In the genomic region with DNA sequence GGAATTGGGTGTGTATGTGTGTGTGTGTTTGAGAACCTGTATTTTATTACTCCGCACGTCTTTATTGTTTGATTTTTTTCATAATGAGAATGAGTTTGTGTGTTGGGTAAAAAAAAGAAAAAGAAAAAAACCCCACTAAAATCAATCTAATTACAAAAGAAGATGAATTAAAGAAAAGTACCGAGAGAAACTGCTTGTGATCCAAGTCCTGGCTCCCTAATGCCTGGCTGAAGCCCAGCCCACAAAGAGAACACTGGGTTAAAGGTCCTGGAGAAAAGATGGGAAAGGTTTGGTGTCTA, we compare ENCODE assay signal across 8 cellular contexts. TPM values are rescaled to one million over a fixed set of nuclear protein-coding genes. Genes with fewer than 3 reads are reported as not detected.
A peak's percentile ranks its signal among the peaks of the same experiment; 100 is the strongest.
DNase-seq lines count a peak whose midpoint lies in the region; ATAC-seq and TF ChIP-seq lines count a peak whose summit lies in the region.

No MANE protein-coding gene starts in this region.

- peaks cover 34% of the 10 kb centered on the region for H4K20me1 ChIP-seq in smooth muscle cell (ENCODE audit: low read depth)

- H3K9ac ChIP-seq in iPS-15b (ENCODE audit: low read depth, low read length) (peak overlapping the region; percentile 51), smooth muscle cell (ENCODE audit: low read depth) (peak overlapping the region; percentile 56)

- no peaks in the 10 kb centered on the region for H3K9me3 Mint-ChIP-seq in activated B cell treated with CpG ODN at 0.5 μM for 24 hours

- peak overlapping the region; percentile 63 for H3K27ac Mint-ChIP-seq in activated B cell treated with CpG ODN at 0.5 μM for 24 hours

- 45% methylated on average over 3 of the region's 3 CpGs for WGBS in smooth muscle cell (ENCODE audit: low lambda C conversion rate)

- peaks cover 16% of the 10 kb centered on the region for H3F3A ChIP-seq in smooth muscle cell (ENCODE audit: low read depth)

- H3K4me3 Mint-ChIP-seq in activated B cell treated with CpG ODN at 0.5 μM for 24 hours, result peak overlapping the region; percentile 82

- H3K27me3 ChIP-seq in iPS-15b (ENCODE audit: control insufficient read depth, insufficient read depth, low read length) (peaks cover 17% of the 10 kb centered on the region), smooth muscle cell (ENCODE audit: low read depth) (no peaks in the 10 kb centered on the region)

- peak overlapping the region; percentile 56 for H3K4me3 ChIP-seq in HEK293 (ENCODE audit: low read depth, low read length)
- peak overlapping the region; percentile 85 for H3K4me3 ChIP-seq in iPS-15b (ENCODE audit: low read depth, low read length)
- peak overlapping the region; percentile 98 for H3K4me3 ChIP-seq in smooth muscle cell

- H2AFZ ChIP-seq in smooth muscle cell (ENCODE audit: low read depth), result peak overlapping the region; percentile 81

- H3K79me2 ChIP-seq in smooth muscle cell (ENCODE audit: low read depth), result peaks cover 46% of the 10 kb centered on the region

- CTCF ChIA-PET in HEK293 (lab: Yijun Ruan, JAX) (interaction anchor here (0.6 to 1.3 kb wide), 6 partner anchors 14 to 648 kb away, joined by 3 to 12 read pairs (median 3); a partner anchor contains a TSS), activated B cell treated with CpG ODN at 0.5 μM for 24 hours (lab: Charles Lee) (interaction anchor here (1.6 kb wide), 1 partner anchor 15 kb away, joined by 6 read pairs; a partner anchor contains a TSS)

- peaks cover 4 to 33% of the 10 kb centered on the region in 2 experiments; a peak in 2 of 3 replicates for H3K36me3 ChIP-seq in HEK293 (ENCODE audit: control insufficient read depth in 2 of 2, insufficient read depth in 1 of 2, low read length in 2 of 2)
- H3K36me3 ChIP-seq in iPS-15b (ENCODE audit: control insufficient read depth, insufficient read depth, low read length), result peaks cover 6% of the 10 kb centered on the region
- H3K36me3 ChIP-seq in smooth muscle cell (ENCODE audit: low read depth), result no peaks in the 10 kb centered on the region

- H3K27ac ChIP-seq in HEK293 (ENCODE audit: extremely low read depth, low read depth, low read length), result peak overlapping the region; percentile 63
- H3K27ac ChIP-seq in smooth muscle cell (ENCODE audit: low read depth), result peak overlapping the region; percentile 77

- no peak for ATAC-seq in activated B cell treated with CpG ODN at 0.5 μM for 24 hours (ENCODE audit: low read depth)

- intact Hi-C loops in activated B cell treated with CpG ODN at 0.5 μM for 24 hours (cut with micrococcal nuclease), result loop anchor here (1.0 to 10.0 kb wide), 2 partner anchors 15 to 921 kb away; a partner anchor contains a TSS

- H3K4me1 ChIP-seq in HEK293 (ENCODE audit: control insufficient read depth, insufficient read depth, low read length) (peaks cover 6% of the 10 kb centered on the region; the same call in 1 of the 2 replicates), iPS-15b (ENCODE audit: control insufficient read depth, insufficient read depth, low read length) (no peaks in the 10 kb centered on the region), smooth muscle cell (ENCODE audit: low read depth) (peaks cover 20% of the 10 kb centered on the region)

- H3K4me1 Mint-ChIP-seq in activated B cell treated with CpG ODN at 0.5 μM for 24 hours, result peaks cover 37% of the 10 kb centered on the region

- DNase-seq in activated B cell treated with CpG ODN at 0.5 μM for 24 hours, result no peak
- no peak for DNase-seq in smooth muscle cell (lab: John Stamatoyannopoulos, UW; ENCODE audit: unreplicated experiment)
- no peak for DNase-seq in SW 1271 (lab: John Stamatoyannopoulos, UW)
- DNase-seq in GM20000 (ENCODE audit: low spot score), result no peak
- DNase-seq in UCSD-AML1 (lab: John Stamatoyannopoulos, UW; ENCODE audit: unreplicated experiment), result no peak
- DNase-seq in DMS153 (lab: John Stamatoyannopoulos, UW), result no peak

- peak overlapping the region; percentile 99 for H3K4me2 ChIP-seq in smooth muscle cell

- H3K9me3 ChIP-seq in HEK293 (ENCODE audit: control insufficient read depth, insufficient read depth, low read depth, low read length) (no peaks in the 10 kb centered on the region), iPS-15b (ENCODE audit: control insufficient read depth, insufficient read depth, low read length) (no peaks in the 10 kb centered on the region), smooth muscle cell (replicated peaks; ENCODE audit: low read depth) (no peaks in the 10 kb centered on the region)

- POLR2A ChIA-PET in HEK293 (lab: Yijun Ruan, JAX) (interaction anchor here (0.9 to 8.1 kb wide), 8 partner anchors 9 to 250 kb away, joined by 3 to 170 read pairs (median 8); a partner anchor contains a TSS), activated B cell treated with CpG ODN at 0.5 μM for 24 hours (lab: Charles Lee) (interaction anchor here (14.2 kb wide), 1 partner anchor 14 kb away, joined by 339 read pairs; a partner anchor contains a TSS)

- H3K27me3 Mint-ChIP-seq in activated B cell treated with CpG ODN at 0.5 μM for 24 hours, result no peaks in the 10 kb centered on the region

- TF ChIP-seq CTCF in HEK293 (tag by site-specific recombination; IDR thresholded peaks at IDR 0.05) (no peak), activated B cell treated with CpG ODN at 0.5 μM for 24 hours (IDR thresholded peaks at IDR 0.05) (no peak), smooth muscle cell (IDR thresholded peaks at IDR 0.05; ENCODE audit: borderline replicate concordance, insufficient read depth, poor library complexity, severe bottlenecking) (no peak), GM20000 (IDR thresholded peaks at IDR 0.05; ENCODE audit: extremely low read depth, missing control alignments) (no peak)

- H3K36me3 Mint-ChIP-seq in activated B cell treated with CpG ODN at 0.5 μM for 24 hours (ENCODE audit: low read depth), result peaks cover 9% of the 10 kb centered on the region

TF ChIP-seq in HEK293, 187 proteins besides CTCF, POLR2A, EP300 and RAD21:
- TF ChIP-seq, protein P1, sequence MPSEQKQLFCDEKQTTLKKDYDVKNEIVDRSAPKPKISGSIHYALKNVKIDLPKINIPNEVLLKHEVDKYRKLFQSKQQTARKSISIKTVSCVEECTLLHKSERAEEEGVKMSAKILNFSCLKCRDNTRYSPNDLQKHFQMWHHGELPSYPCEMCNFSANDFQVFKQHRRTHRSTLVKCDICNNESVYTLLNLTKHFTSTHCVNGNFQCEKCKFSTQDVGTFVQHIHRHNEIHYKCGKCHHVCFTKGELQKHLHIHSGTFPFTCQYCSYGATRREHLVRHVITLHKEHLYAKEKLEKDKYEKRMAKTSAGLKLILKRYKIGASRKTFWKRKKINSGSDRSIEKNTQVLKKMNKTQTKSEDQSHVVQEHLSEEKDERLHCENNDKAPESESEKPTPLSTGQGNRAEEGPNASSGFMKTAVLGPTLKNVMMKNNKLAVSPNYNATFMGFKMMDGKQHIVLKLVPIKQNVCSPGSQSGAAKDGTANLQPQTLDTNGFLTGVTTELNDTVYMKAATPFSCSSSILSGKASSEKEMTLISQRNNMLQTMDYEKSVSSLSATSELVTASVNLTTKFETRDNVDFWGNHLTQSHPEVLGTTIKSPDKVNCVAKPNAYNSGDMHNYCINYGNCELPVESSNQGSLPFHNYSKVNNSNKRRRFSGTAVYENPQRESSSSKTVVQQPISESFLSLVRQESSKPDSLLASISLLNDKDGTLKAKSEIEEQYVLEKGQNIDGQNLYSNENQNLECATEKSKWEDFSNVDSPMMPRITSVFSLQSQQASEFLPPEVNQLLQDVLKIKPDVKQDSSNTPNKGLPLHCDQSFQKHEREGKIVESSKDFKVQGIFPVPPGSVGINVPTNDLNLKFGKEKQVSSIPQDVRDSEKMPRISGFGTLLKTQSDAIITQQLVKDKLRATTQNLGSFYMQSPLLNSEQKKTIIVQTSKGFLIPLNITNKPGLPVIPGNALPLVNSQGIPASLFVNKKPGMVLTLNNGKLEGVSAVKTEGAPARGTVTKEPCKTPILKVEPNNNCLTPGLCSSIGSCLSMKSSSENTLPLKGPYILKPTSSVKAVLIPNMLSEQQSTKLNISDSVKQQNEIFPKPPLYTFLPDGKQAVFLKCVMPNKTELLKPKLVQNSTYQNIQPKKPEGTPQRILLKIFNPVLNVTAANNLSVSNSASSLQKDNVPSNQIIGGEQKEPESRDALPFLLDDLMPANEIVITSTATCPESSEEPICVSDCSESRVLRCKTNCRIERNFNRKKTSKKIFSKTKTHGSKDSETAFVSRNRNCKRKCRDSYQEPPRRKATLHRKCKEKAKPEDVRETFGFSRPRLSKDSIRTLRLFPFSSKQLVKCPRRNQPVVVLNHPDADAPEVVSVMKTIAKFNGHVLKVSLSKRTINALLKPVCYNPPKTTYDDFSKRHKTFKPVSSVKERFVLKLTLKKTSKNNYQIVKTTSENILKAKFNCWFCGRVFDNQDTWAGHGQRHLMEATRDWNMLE (tag by site-specific recombination; conservative IDR thresholded peaks at IDR 0.05; ENCODE audit: low read depth), result no peak
- peak; percentile 34; the same call in 1 of the 2 replicates for TF ChIP-seq ZNF335 (tag by site-specific recombination; conservative IDR thresholded peaks at IDR 0.05)
TF ChIP-seq in HEK293: peak in this region for 1.

RNA-seq across cellular contexts. Expression of a gene that starts 0.6 kb away (rescaled TPM):
- 10.4 and 11.8 TPM in 2 replicates for total RNA-seq in activated B cell treated with CpG ODN at 0.5 μM for 24 hours
- total RNA-seq in smooth muscle cell, result 11.7 and 13.2 TPM in 2 replicates
- 1.6 and 2.0 TPM in 2 replicates for polyA plus RNA-seq in smooth muscle cell

RNA-seq across cellular contexts. Expression of a gene that starts 3.4 kb away (rescaled TPM):
- total RNA-seq in activated B cell treated with CpG ODN at 0.5 μM for 24 hours, result 23.4 and 28.9 TPM in 2 replicates
- 1.7 and 2.0 TPM in 2 replicates for total RNA-seq in smooth muscle cell
- 0.71 and 1.5 TPM in 2 replicates for polyA plus RNA-seq in smooth muscle cell

RNA-seq across cellular contexts. Expression of a gene that starts 15.2 kb away (rescaled TPM):
- 259 and 264 TPM in 2 replicates for total RNA-seq in activated B cell treated with CpG ODN at 0.5 μM for 24 hours
- 48.3 and 52.3 TPM in 2 replicates for total RNA-seq in smooth muscle cell
- 139 and 156 TPM in 2 replicates for polyA plus RNA-seq in smooth muscle cell

RNA-seq across cellular contexts. Expression of a gene that starts 20.1 kb away (rescaled TPM):
- total RNA-seq in activated B cell treated with CpG ODN at 0.5 μM for 24 hours (10.8 and 11.5 TPM in 2 replicates), smooth muscle cell (5.0 and 5.4 TPM in 2 replicates)
- polyA plus RNA-seq in smooth muscle cell, result 4.9 and 5.1 TPM in 2 replicates

RNA-seq across cellular contexts. Expression of a gene that starts 46.6 kb away (rescaled TPM):
- total RNA-seq in activated B cell treated with CpG ODN at 0.5 μM for 24 hours (0.20 TPM in 1 of 2 replicates, not detected in the other), smooth muscle cell (70.3 and 81.0 TPM in 2 replicates)
- polyA plus RNA-seq in smooth muscle cell, result 127 and 134 TPM in 2 replicates
